Comparison of ENCODE assay signal across 8 cellular contexts in genomic region chr14:25436906-25437305, GRCh38.
"Had no signal": no experiment of that assay in that cellular context is flagged by ENCODE, and none has a peak within 500 bp of the region (broad histone marks: within the 10 kb centered on the region; RNA-seq: fewer than 3 reads in every experiment).

No MANE protein-coding gene starts in this region.

- H3K9me3 ChIP-seq: HAP-1 had no signal

- H3K9ac ChIP-seq: GM23248 had no signal

- H3K27ac ChIP-seq: GM23248 had no signal

- H3K4me1 ChIP-seq: HAP-1 had no signal

- ATAC-seq: HCT116 had no signal

- H3K36me3 ChIP-seq: HAP-1 had no signal

- DNase-seq: GM23248, GOT3, H7, HFFc6, KBM-7 had no signal

- H2AFZ ChIP-seq: GM23248 had no signal

- FAIRE-seq: HTR-8/SVneo had no signal

- H3K4me3 ChIP-seq: GM23248, HAP-1 had no signal
